Comparison of ENCODE assay signal across 8 cellular contexts in the genomic region with DNA sequence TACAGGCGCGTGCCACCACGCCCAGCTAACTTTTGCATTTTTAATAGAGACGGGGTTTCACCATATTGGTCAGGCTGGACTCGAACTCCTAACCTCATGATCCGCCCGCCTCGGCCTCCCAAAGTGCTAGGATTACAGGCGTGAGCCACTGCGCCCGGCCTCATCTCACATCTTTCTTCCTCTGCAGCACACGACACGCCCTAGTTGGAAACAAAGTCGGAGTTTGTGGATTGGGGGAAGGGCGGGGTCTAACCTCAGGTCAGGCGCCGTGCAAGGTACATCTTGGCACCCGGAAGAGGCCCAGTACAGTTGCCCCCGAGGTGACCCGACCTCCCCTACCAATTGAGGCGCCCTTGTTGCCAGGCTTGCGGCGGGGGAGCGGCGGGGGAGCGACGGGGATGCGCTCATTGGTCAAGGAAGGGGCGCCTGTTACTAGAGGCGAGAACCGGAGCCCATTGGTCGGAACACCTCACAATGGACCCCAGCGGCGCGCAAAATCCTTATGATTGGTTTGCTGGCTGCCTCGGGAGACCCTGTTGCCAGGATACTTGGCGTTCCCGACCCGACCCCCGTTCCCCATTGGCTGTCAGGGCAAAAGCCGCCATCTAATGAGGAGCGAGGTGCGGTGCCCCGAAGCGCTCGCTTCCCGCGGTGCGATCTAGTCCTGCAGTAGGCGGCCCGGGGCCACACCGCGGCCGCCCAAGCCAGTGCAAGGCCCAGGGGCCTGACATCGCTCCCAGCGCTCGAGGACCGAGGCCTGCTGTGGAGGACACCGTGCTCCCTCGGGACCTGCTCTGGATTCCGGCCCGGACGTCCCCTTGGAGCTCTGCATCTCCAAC. TPM values are rescaled to one million over a fixed set of nuclear protein-coding genes. Genes with fewer than 3 reads are reported as not detected.
DNase-seq lines count a peak whose midpoint lies in the region; ATAC-seq, FAIRE-seq and TF ChIP-seq lines count a peak whose summit lies in the region.

A gene with protein sequence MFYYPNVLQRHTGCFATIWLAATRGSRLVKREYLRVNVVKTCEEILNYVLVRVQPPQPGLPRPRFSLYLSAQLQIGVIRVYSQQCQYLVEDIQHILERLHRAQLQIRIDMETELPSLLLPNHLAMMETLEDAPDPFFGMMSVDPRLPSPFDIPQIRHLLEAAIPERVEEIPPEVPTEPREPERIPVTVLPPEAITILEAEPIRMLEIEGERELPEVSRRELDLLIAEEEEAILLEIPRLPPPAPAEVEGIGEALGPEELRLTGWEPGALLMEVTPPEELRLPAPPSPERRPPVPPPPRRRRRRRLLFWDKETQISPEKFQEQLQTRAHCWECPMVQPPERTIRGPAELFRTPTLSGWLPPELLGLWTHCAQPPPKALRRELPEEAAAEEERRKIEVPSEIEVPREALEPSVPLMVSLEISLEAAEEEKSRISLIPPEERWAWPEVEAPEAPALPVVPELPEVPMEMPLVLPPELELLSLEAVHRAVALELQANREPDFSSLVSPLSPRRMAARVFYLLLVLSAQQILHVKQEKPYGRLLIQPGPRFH (plus strand): TSS at position 659 of the 839 bp plus-strand sequence. CDS start 473 bp downstream, outside the sequence.

- no peak for TF ChIP-seq EP300 in suprapubic skin (IDR thresholded peaks at IDR 0.05)

- TF ChIP-seq POLR2A in GM18505 (IDR thresholded peaks at IDR 0.05; ENCODE audit: borderline replicate concordance, extremely low read depth, insufficient read depth, insufficient read length) = peak; percentile 44
- TF ChIP-seq POLR2A in suprapubic skin (IDR thresholded peaks at IDR 0.05) = no peak

- H3K4me1 ChIP-seq in neutrophil (ENCODE audit: control insufficient read depth in 1 of 2, insufficient read depth in 1 of 2, low read depth in 1 of 2, low read length in 1 of 2) = peaks cover 51 to 61% of the 10 kb centered on the region in 2 experiments
- peaks cover 10% of the 10 kb centered on the region for H3K4me1 ChIP-seq in suprapubic skin

- peaks cover 17% of the 10 kb centered on the region for H3K27me3 ChIP-seq in neutrophil
- no peaks in the 10 kb centered on the region for H3K27me3 ChIP-seq in suprapubic skin

- peak; percentile 83 for ATAC-seq in GM18505 (IDR thresholded peaks at IDR 0.05; ENCODE audit: unreplicated experiment)
- peak; percentile 69 for ATAC-seq in HG02970 (IDR thresholded peaks at IDR 0.05; ENCODE audit: low FRiP score, unreplicated experiment)

- H3K4me3 ChIP-seq in neutrophil (ENCODE audit: low read depth in 1 of 2, low read length in 1 of 2) = peak within 1 kb of the TSS; percentile 43 to 47
- peak within 1 kb of the TSS; percentile 31 for H3K4me3 ChIP-seq in suprapubic skin

- DNase-seq in NCI-H748 treated with DMSO at 0.1 percent for 48 hours (lab: John Stamatoyannopoulos, UW) (peak; percentile 84), frontal cortex (ENCODE audit: low spot score in 2 of 2) (peak; percentile 80 to 93), suprapubic skin (ENCODE audit: low spot score in 2 of 2) (peak in 1 of 2 donors; percentile 74), NCI-H146 treated with DMSO at 0.1 percent for 48 hours (lab: John Stamatoyannopoulos, UW; ENCODE audit: unreplicated experiment) (no peak)
- DNase-seq in activated effector memory CD4-positive, alpha-beta T cell treated with Interleukin-2 at 50 U/mL for 16 hours = peak; percentile 63

- TF ChIP-seq CTCF in neutrophil (IDR thresholded peaks at IDR 0.05) (no peak), suprapubic skin (IDR thresholded peaks at IDR 0.05) (no peak)

- FAIRE-seq in frontal cortex (lab: Jason Lieb, UNC) = no peak

- H3K36me3 ChIP-seq in neutrophil (peaks cover 83% of the 10 kb centered on the region), suprapubic skin (peaks cover 27% of the 10 kb centered on the region)

- WGBS in suprapubic skin = 45% methylated on average over 33 of the region's 63 CpGs

- H3K9me3 ChIP-seq in neutrophil (no peaks in the 10 kb centered on the region), suprapubic skin (no peaks in the 10 kb centered on the region)

- H3K27ac ChIP-seq in neutrophil (peak within 1 kb of the TSS; percentile 36), suprapubic skin (peak within 1 kb of the TSS; percentile 29)

RNA-seq across cellular contexts. Expression of the gene that starts here (rescaled TPM):
- total RNA-seq in frontal cortex (15.1 TPM), suprapubic skin (10 to 100 TPM in 2 of 4 donors, 1 to 10 TPM in 2; 2.5 to 17.2 (median 10.2) TPM)
